In genomic region chr15:70494529-70494860, GRCh38 we compare ENCODE assay signal across 2 cellular contexts.
TF ChIP-seq lines count a peak whose summit lies in the region.

No MANE protein-coding gene starts in this region.

TF ChIP-seq in A549, 52 proteins besides CTCF, POLR2A, EP300 and RAD21 (continued from another document):
- TF ChIP-seq USF2 (IDR thresholded peaks at IDR 0.05) (peak; percentile 22; the same call in 1 of the 2 replicates), HOXA7 (CRISPR knock-in tag; IDR thresholded peaks at IDR 0.05) (peak; percentile 82; the same call in 1 of the 2 replicates), FOSB (CRISPR knock-in tag; IDR thresholded peaks at IDR 0.05) (no peak), TP53 (CRISPR knock-in tag; IDR thresholded peaks at IDR 0.05) (no peak), JUNB (IDR thresholded peaks at IDR 0.05) (no peak), HOXB13 (CRISPR knock-in tag; IDR thresholded peaks at IDR 0.05; ENCODE audit: low read depth) (peak; percentile 40; the same call in 1 of the 2 replicates), HOXB5 (CRISPR knock-in tag; IDR thresholded peaks at IDR 0.05) (no peak)
TF ChIP-seq in A549: peak in this region for 4.

TF ChIP-seq in HEK293, 187 proteins besides CTCF, POLR2A, EP300 and RAD21 (continued from another document):
- TF ChIP-seq ZNF639 (tag by site-specific recombination; IDR thresholded peaks at IDR 0.05) (no peak), ZNF335 (tag by site-specific recombination; conservative IDR thresholded peaks at IDR 0.05) (0 out of 2 replicates have a peak, but pooled peaks have one; percentile 93), ZNF704 (tag by site-specific recombination; IDR thresholded peaks at IDR 0.05) (no peak), ZNF658 (tag by site-specific recombination; IDR thresholded peaks at IDR 0.05) (no peak), ZNF239 (tag by site-specific recombination; IDR thresholded peaks at IDR 0.05) (no peak), ZBTB10 (tag by site-specific recombination; IDR thresholded peaks at IDR 0.05) (no peak), ZNF677 (tag by site-specific recombination; IDR thresholded peaks at IDR 0.05) (no peak), MYNN (tag by site-specific recombination; IDR thresholded peaks at IDR 0.05; ENCODE audit: borderline replicate concordance) (no peak), ZNF747 (tag by site-specific recombination; IDR thresholded peaks at IDR 0.05) (no peak)
